ENCODE assay signal across 14 cellular contexts in genomic region chr5:141778211-141778610, GRCh38.
A peak's percentile ranks its signal among the peaks of the same experiment; 100 is the strongest.
DNase-seq lines count a peak whose midpoint lies in the region; ATAC-seq and TF ChIP-seq lines count a peak whose summit lies in the region.
"Had no signal": no experiment of that assay in that cellular context is flagged by ENCODE, and none has a peak within 500 bp of the region (broad histone marks: within the 10 kb centered on the region; RNA-seq: fewer than 3 reads in every experiment).

No MANE protein-coding gene starts in this region.

- no peak overlapping the region for H3K4me3 Mint-ChIP-seq in Calu3 (ENCODE audit: low read depth, unreplicated experiment)
- H3K4me3 Mint-ChIP-seq in neural progenitor cell, result no peak overlapping the region
- H3K4me3 Mint-ChIP-seq: endodermal cell had no signal

- no peak for ATAC-seq in HG03432 (IDR thresholded peaks at IDR 0.05; ENCODE audit: unreplicated experiment)
- ATAC-seq: right lobe of liver had no signal

- DNase-seq in Calu3, result peak; percentile 14
- DNase-seq in M059J (ENCODE audit: low read depth), result peak; percentile 84
- DNase-seq in cardiac fibroblast (ENCODE audit: low read depth in 2 of 2), result peak; percentile 64 to 72
- no peak for DNase-seq in neural progenitor cell (ENCODE audit: low spot score)
- no peak for DNase-seq in HAP-1 (ENCODE audit: low spot score in 2 of 2)
- DNase-seq in activated effector memory CD4-positive, alpha-beta T cell treated with anti-CD3 and anti-CD28 coated beads, Interleukin-2, amount 50 U/mL, for 16 hours, result no peak
- DNase-seq in COR-L47 (lab: John Stamatoyannopoulos, UW), result no peak
- DNase-seq: endodermal cell, GDM1, left ventricle myocardium inferior, right lobe of liver, T-helper 9 cell had no signal

- H3K9ac ChIP-seq in neural progenitor cell, result no peak overlapping the region

- peaks cover 8% of the 10 kb centered on the region for H3F3A ChIP-seq in neural progenitor cell (ENCODE audit: low read depth)

- CTCF ChIA-PET in Calu3 (lab: Charles Lee), result interaction anchor here (1.1 to 1.7 kb wide), 2 partner anchors 21 to 138 kb away, joined by 3 to 7 read pairs; no protein-coding TSS in a partner anchor

- H3K9me3 ChIP-seq in neural progenitor cell (ENCODE audit: low read depth) (no peaks in the 10 kb centered on the region), HAP-1 (no peaks in the 10 kb centered on the region)
- H3K9me3 ChIP-seq: left ventricle myocardium inferior, right lobe of liver had no signal

- H3K27me3 ChIP-seq in neural progenitor cell (no peaks in the 10 kb centered on the region), HAP-1 (ENCODE audit: low read depth) (no peaks in the 10 kb centered on the region)
- H3K27me3 ChIP-seq: right lobe of liver had no signal

- peak overlapping the region; percentile 33 for H3K27ac Mint-ChIP-seq in Calu3 (ENCODE audit: unreplicated experiment)
- peak overlapping the region; percentile 33 for H3K27ac Mint-ChIP-seq in neural progenitor cell
- H3K27ac Mint-ChIP-seq: activated T-helper 2 cell treated with anti-CD3 and anti-CD28 coated beads, Interferon-gamma antibody, Interleukin-2, Interleukin-4, amounts not matched to agents 10 μg/mL and 5 μg/mL and 100 μg/mL, durations not matched to agents 14 hours and 24 hours and 36 hours; endodermal cell had no signal

- TF ChIP-seq CTCF in Calu3 (IDR thresholded peaks at IDR 0.05; ENCODE audit: unreplicated experiment) (no peak), cardiac fibroblast (IDR thresholded peaks at IDR 0.05; ENCODE audit: low read depth, low read length) (no peak), neural progenitor cell (IDR thresholded peaks at IDR 0.05) (no peak)

- BruUV-seq in Calu3 (replicated peaks; lab: Mats Ljungman, UMichigan), result no TSS peak

- H3K9me3 Mint-ChIP-seq in Calu3 (ENCODE audit: low read depth, unreplicated experiment), result no peaks in the 10 kb centered on the region
- H3K9me3 Mint-ChIP-seq in neural progenitor cell, result no peaks in the 10 kb centered on the region
- H3K9me3 Mint-ChIP-seq: activated T-helper 2 cell treated with anti-CD3 and anti-CD28 coated beads, Interferon-gamma antibody, Interleukin-2, Interleukin-4, amounts not matched to agents 10 μg/mL and 5 μg/mL and 100 μg/mL, durations not matched to agents 14 hours and 24 hours and 36 hours; endodermal cell had no signal

- intact Hi-C loops in Calu3 (cut with micrococcal nuclease; ENCODE audit: unreplicated experiment), result no loop called here

- in situ Hi-C loops in HAP-1 (cut with MboI; ENCODE audit: low sequenced_read_pairs), result no loop called here

- no peak overlapping the region for H3K4me2 ChIP-seq in neural progenitor cell

- no peaks in the 10 kb centered on the region for H3K36me3 ChIP-seq in neural progenitor cell
- H3K36me3 ChIP-seq in HAP-1 (replicated peaks), result no peaks in the 10 kb centered on the region
- H3K36me3 ChIP-seq: left ventricle myocardium inferior, right lobe of liver had no signal

- H2AFZ ChIP-seq in neural progenitor cell (replicated peaks), result no peak overlapping the region

- no peak overlapping the region for H3K27ac ChIP-seq in neural progenitor cell
- H3K27ac ChIP-seq: right lobe of liver had no signal

- H3K4me1 ChIP-seq in neural progenitor cell (peaks cover 14% of the 10 kb centered on the region), HAP-1 (no peaks in the 10 kb centered on the region)
- H3K4me1 ChIP-seq: right lobe of liver had no signal

- peaks cover 40% of the 10 kb centered on the region for H3K4me1 Mint-ChIP-seq in Calu3 (ENCODE audit: low read depth, unreplicated experiment)
- peaks cover 33% of the 10 kb centered on the region for H3K4me1 Mint-ChIP-seq in neural progenitor cell

- no peaks in the 10 kb centered on the region for H3K79me2 ChIP-seq in neural progenitor cell (ENCODE audit: low read depth)

- H3K27me3 Mint-ChIP-seq in Calu3 (ENCODE audit: unreplicated experiment), result no peaks in the 10 kb centered on the region
- peaks cover 13% of the 10 kb centered on the region for H3K27me3 Mint-ChIP-seq in neural progenitor cell (ENCODE audit: insufficient read depth, low read depth)

- peaks cover 9% of the 10 kb centered on the region for H3K36me3 Mint-ChIP-seq in Calu3 (ENCODE audit: insufficient read depth, unreplicated experiment)
- no peaks in the 10 kb centered on the region for H3K36me3 Mint-ChIP-seq in neural progenitor cell

- H4K20me1 ChIP-seq in neural progenitor cell (ENCODE audit: low read depth), result no peaks in the 10 kb centered on the region

- H3K4me3 ChIP-seq in cardiac fibroblast (replicated peaks in 1 of 2; ENCODE audit: low read depth in 2 of 2, low read length in 2 of 2), result no peak overlapping the region
- no peak overlapping the region for H3K4me3 ChIP-seq in neural progenitor cell
- H3K4me3 ChIP-seq in HAP-1, result no peak overlapping the region
- H3K4me3 ChIP-seq: left ventricle myocardium inferior, right lobe of liver had no signal

Comparison
In these comparisons a context has a peak if more than half of its experiments do, and no peak if none do; other contexts are left out.
1. DNase-seq: peak in Calu3 (single experiment), M059J (single experiment) and cardiac fibroblast (2 of 2); none in neural progenitor cell (single experiment), HAP-1 (0 of 2), activated effector memory CD4-positive, alpha-beta T cell treated with anti-CD3 and anti-CD28 coated beads, Interleukin-2, amount 50 U/mL, for 16 hours (single experiment) and COR-L47 (single experiment).